In the genomic region with DNA sequence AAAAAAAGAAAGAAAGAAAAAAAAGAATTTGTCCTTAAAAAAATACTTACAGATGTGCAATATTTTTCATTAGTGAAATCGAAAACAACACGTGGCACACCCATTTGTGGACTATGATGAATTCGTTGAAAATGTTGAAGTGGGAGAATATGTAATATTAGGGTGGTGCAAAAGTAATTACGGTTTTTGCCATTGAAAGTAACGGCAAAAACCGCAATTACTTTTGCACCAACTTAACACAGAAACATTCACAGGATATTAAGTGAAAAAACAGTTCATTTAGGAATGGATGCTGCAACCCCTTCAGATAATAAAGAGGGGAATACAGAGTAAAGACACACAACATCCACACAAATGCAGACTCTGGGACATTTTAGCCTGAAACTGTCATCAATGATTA, we compare ENCODE assay signal across 29 cellular contexts.
"Had no signal": no experiment of that assay in that cellular context is flagged by ENCODE, and none has a peak within 500 bp of the region (broad histone marks: within the 10 kb centered on the region; RNA-seq: fewer than 3 reads in every experiment).

No MANE protein-coding gene starts in this region.

- H3K27me3 ChIP-seq: brain microvascular endothelial cell, dorsolateral prefrontal cortex had no signal

- H3K27ac ChIP-seq: brain microvascular endothelial cell, coronary artery, dorsolateral prefrontal cortex, WERI-Rb-1 had no signal

- H3K4me3 ChIP-seq: coronary artery, dorsolateral prefrontal cortex had no signal

- DNase-seq: activated B cell treated with CpG ODN at 0.5 μM for 24 hours; activated CD4-positive, alpha-beta T cell treated with anti-CD3 and anti-CD28 coated beads for 48 hours; activated CD4-positive, alpha-beta T cell treated with anti-CD3 and anti-CD28 coated beads, Interleukin-2, amount 50 U/mL, for 1 hour; activated CD4-positive, alpha-beta T cell treated with anti-CD3 and anti-CD28 coated beads, Interleukin-2, amount 50 U/mL, for 48 hours; activated CD8-positive, alpha-beta memory T cell treated with anti-CD3 and anti-CD28 coated beads for 24 hours; activated CD8-positive, alpha-beta T cell treated with anti-CD3 and anti-CD28 coated beads for 36 hours; activated effector memory CD4-positive, alpha-beta T cell treated with Interleukin-2 at 50 U/mL for 16 hours; activated gamma-delta T cell treated with Interleukin-2 at 50 U/mL for 16 hours; activated naive CD4-positive, alpha-beta T cell treated with anti-CD3 and anti-CD28 coated beads, Interleukin-2, amount 50 U/mL, for 16 hours; activated naive CD4-positive, alpha-beta T cell treated with Interleukin-2 at 50 U/mL for 16 hours; activated T-cell treated with anti-CD3 and anti-CD28 coated beads, Interleukin-2, amount 50 U/mL, for 4 hours; amniotic stem cell; anterior cingulate cortex; brain microvascular endothelial cell; dorsolateral prefrontal cortex; effector memory CD4-positive, alpha-beta T cell; endodermal cell; foreskin fibroblast; head of caudate nucleus; hippocampal formation; T1000; WERI-Rb-1 had no signal

- ATAC-seq: activated CD4-positive, CD25-positive, alpha-beta regulatory T cell treated with anti-CD3 and anti-CD28 coated beads, Interleukin-2, amount 50 U/mL, for 24 hours; activated CD8-positive, alpha-beta T cell treated with anti-CD3 and anti-CD28 coated beads for 36 hours; activated T-cell treated with anti-CD3 and anti-CD28 coated beads, Interleukin-2, amount 50 U/mL, for 4 hours; activated T-helper 17 cell treated with anti-CD3 and anti-CD28 coated beads, Interleukin-2, amount 50 U/mL, for 72 hours; esophagus mucosa had no signal

- H3K36me3 ChIP-seq: brain microvascular endothelial cell, WERI-Rb-1 had no signal

- FAIRE-seq: astrocyte, bronchial epithelial cell, frontal cortex had no signal
